ENCODE assay signal across 1 cellular context in genomic region chr1:25926731-25927496, GRCh38.
TF ChIP-seq lines count a peak whose summit lies in the region.

No MANE protein-coding gene starts in this region.

TF ChIP-seq in GM23338, 12 proteins besides CTCF, POLR2A, EP300 and RAD21 (continued from another document):
- TF ChIP-seq EZH2 (IDR thresholded peaks at IDR 0.05; ENCODE audit: low read depth, unreplicated experiment) (no peak), ZNF331 (CRISPR knock-in tag; IDR thresholded peaks at IDR 0.05; ENCODE audit: low read depth) (no peak), POLR2AphosphoS5 (IDR thresholded peaks at IDR 0.05; ENCODE audit: low read depth) (no peak), REST (IDR thresholded peaks at IDR 0.05; ENCODE audit: unreplicated experiment) (no peak), ETS1 (IDR thresholded peaks at IDR 0.05) (no peak), STAT1 (IDR thresholded peaks at IDR 0.05; ENCODE audit: unreplicated experiment) (no peak), NANOG (IDR thresholded peaks at IDR 0.05; ENCODE audit: borderline replicate concordance) (no peak), CREB1 (CRISPR knock-in tag; IDR thresholded peaks at IDR 0.05; ENCODE audit: low read depth) (no peak), EZH2phosphoT487 (IDR thresholded peaks at IDR 0.05; ENCODE audit: unreplicated experiment) (no peak)
